20 cellular contexts compared by ENCODE assay signal in genomic region chr17:48161127-48161905, GRCh38.
"Had no signal": no experiment of that assay in that cellular context is flagged by ENCODE, and none has a peak within 500 bp of the region (broad histone marks: within the 10 kb centered on the region; RNA-seq: fewer than 3 reads in every experiment).

No MANE protein-coding gene starts in this region.

- H3K4me1 ChIP-seq: lower lobe of right lung, right atrium auricular region had no signal

- DNase-seq: activated CD4-positive, alpha-beta T cell treated with anti-CD3 and anti-CD28 coated beads, Interleukin-2, amount 50 U/mL, for 1 hour; activated effector memory CD4-positive, alpha-beta T cell treated with Interleukin-2 at 50 U/mL for 16 hours; activated T-cell treated with anti-CD3 and anti-CD28 coated beads, Interleukin-2, amount 50 U/mL, for 24 hours; amniotic stem cell; brain microvascular endothelial cell; effector memory CD8-positive, alpha-beta T cell; erythroblast; hippocampal formation; lower lobe of right lung; midbrain; naive B cell; spleen; stimulated activated CD4-positive, alpha-beta T cell treated with anti-CD3 and anti-CD28 coated beads, Interleukin-1b, Interleukin-23, amount 100 ng/mL, for 48 hours; stimulated activated naive CD4-positive, alpha-beta T cell; substantia nigra had no signal

- H3K27ac Mint-ChIP-seq: dendritic cell treated with granulocyte-macrophage colony-stimulating factor and Interleukin-4, amounts not matched to agents 40 ng/mL and 50 ng/mL, for 4 days; T-helper 1 cell treated with Interleukin-12 subunit alpha and Interleukin-12 subunit beta and Interleukin-4 antibody, amounts not matched to agents 30 μg/mL and 1 μg/mL, for 36 hours had no signal

- H3K4me3 ChIP-seq: lower lobe of right lung, right atrium auricular region, spleen had no signal

- H3K36me3 Mint-ChIP-seq: activated naive CD4-positive, alpha-beta T cell treated with anti-CD3 and anti-CD28 coated beads, Interleukin-2, amount 50 U/mL, for 72 hours; type B pancreatic cell had no signal

- H3K4me3 Mint-ChIP-seq: activated T-cell treated with anti-CD3 and anti-CD28 coated beads, Interleukin-2, amount 50 U/mL, for 24 hours; dendritic cell treated with granulocyte-macrophage colony-stimulating factor and Interleukin-4, amounts not matched to agents 40 ng/mL and 50 ng/mL, for 4 days; effector memory CD8-positive, alpha-beta T cell; naive B cell; T-helper 1 cell treated with Interleukin-12 subunit alpha and Interleukin-12 subunit beta and Interleukin-4 antibody, amounts not matched to agents 30 μg/mL and 1 μg/mL, for 36 hours; type B pancreatic cell had no signal

- H3K27ac ChIP-seq: brain microvascular endothelial cell, lower lobe of right lung, right atrium auricular region, spleen had no signal

- H3K27me3 ChIP-seq: right atrium auricular region had no signal

- H3K9me3 Mint-ChIP-seq: activated naive CD4-positive, alpha-beta T cell treated with anti-CD3 and anti-CD28 coated beads, Interleukin-2, amount 50 U/mL, for 72 hours; activated T-cell treated with anti-CD3 and anti-CD28 coated beads, Interleukin-2, amount 50 U/mL, for 24 hours; dendritic cell treated with granulocyte-macrophage colony-stimulating factor and Interleukin-4, amounts not matched to agents 40 ng/mL and 50 ng/mL, for 4 days; effector memory CD8-positive, alpha-beta T cell; naive B cell; T-helper 1 cell treated with Interleukin-12 subunit alpha and Interleukin-12 subunit beta and Interleukin-4 antibody, amounts not matched to agents 30 μg/mL and 1 μg/mL, for 36 hours; type B pancreatic cell had no signal

- H3K36me3 ChIP-seq: brain microvascular endothelial cell, lower lobe of right lung, right atrium auricular region had no signal

- H3K27me3 Mint-ChIP-seq: activated T-cell treated with anti-CD3 and anti-CD28 coated beads, Interleukin-2, amount 50 U/mL, for 24 hours; effector memory CD8-positive, alpha-beta T cell; naive B cell had no signal

- H3K9me3 ChIP-seq: lower lobe of right lung, right atrium auricular region, spleen had no signal

- ATAC-seq: activated naive CD4-positive, alpha-beta T cell treated with anti-CD3 and anti-CD28 coated beads, Interleukin-2, amount 50 U/mL, for 72 hours; effector memory CD8-positive, alpha-beta T cell; lower lobe of right lung had no signal
